Comparison of ENCODE assay signal across 11 cellular contexts in the genomic region with DNA sequence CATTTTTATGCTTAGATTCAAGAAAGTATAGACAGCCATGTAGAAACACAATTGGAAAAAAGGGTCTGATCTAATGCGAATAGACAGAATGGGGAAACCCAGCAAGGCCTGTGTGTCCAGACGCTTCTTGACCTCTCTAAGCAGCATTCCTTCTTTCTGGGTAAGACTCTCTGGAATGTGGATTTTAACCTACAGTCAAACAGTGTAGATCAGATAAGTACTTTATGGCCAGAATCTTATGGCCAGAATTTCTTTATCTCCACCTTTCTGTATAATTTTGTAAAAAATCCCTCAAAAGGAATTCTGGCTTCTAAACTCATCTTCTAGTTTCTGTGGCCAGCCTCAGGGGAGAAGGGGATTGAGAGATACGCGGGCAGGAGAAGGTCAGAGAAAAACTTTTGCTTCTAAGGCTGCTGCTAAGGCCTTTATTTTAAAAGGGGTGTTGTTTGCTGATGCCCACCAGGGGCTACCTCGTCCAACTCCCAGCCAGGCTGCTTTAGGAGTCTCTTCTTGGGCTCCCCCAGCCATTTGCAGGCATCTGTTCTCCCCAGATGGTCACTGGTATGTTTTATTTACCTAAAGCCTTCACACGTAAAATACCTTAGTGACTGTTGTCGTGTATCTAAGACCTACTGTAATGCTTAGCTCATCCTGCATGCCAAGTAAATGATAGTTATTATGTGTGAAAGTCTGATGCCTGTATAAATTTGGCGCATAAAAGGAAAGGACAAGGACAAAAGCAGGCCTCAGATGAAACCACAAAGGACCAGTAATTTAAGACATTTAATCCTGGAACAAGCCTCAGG.
DNase-seq lines count a peak whose midpoint lies in the region; ATAC-seq and TF ChIP-seq lines count a peak whose summit lies in the region.
"Had no signal": no experiment of that assay in that cellular context is flagged by ENCODE, and none has a peak within 500 bp of the region (broad histone marks: within the 10 kb centered on the region; RNA-seq: fewer than 3 reads in every experiment).

No MANE protein-coding gene starts in this region.

- no peaks in the 10 kb centered on the region for H3K9me3 Mint-ChIP-seq in neural crest cell

- ATAC-seq in HG03095 (IDR thresholded peaks at IDR 0.05; ENCODE audit: unreplicated experiment), result no peak
- ATAC-seq in HG03565 (IDR thresholded peaks at IDR 0.05; ENCODE audit: unreplicated experiment), result no peak

- H3K4me1 Mint-ChIP-seq in neural crest cell, result peaks cover 17% of the 10 kb centered on the region
- H3K4me1 Mint-ChIP-seq: activated naive CD8-positive, alpha-beta T cell treated with anti-CD3 and anti-CD28 coated beads, Interleukin-2, amount 10 ng/mL, durations not matched to agents 7 days and 5 days had no signal

- no peak overlapping the region for H3K4me3 ChIP-seq in coronary artery

- TF ChIP-seq CTCF in coronary artery (IDR thresholded peaks at IDR 0.05) (no peak), neural crest cell (conservative IDR thresholded peaks at IDR 0.05) (peak; percentile 20)

- peak; percentile 90 for DNase-seq in DMS 273 (lab: John Stamatoyannopoulos, UW; ENCODE audit: unreplicated experiment)
- DNase-seq in NCI-H2227 (lab: John Stamatoyannopoulos, UW; ENCODE audit: unreplicated experiment), result peak; percentile 53
- no peak for DNase-seq in coronary artery (ENCODE audit: low spot score)
- DNase-seq in neural crest cell (ENCODE audit: low read depth, low spot score), result no peak
- DNase-seq in putamen (ENCODE audit: low spot score), result no peak
- no peak for DNase-seq in medulla oblongata (ENCODE audit: extremely low spot score)
- DNase-seq: activated naive CD8-positive, alpha-beta T cell treated with anti-CD3 and anti-CD28 coated beads, Interleukin-2, amount 10 ng/mL, durations not matched to agents 7 days and 5 days had no signal

- H3K27ac ChIP-seq in coronary artery, result peak overlapping the region; percentile 29 to 62
- H3K27ac ChIP-seq: KMS-11 had no signal

- H3K27me3 Mint-ChIP-seq in neural crest cell (ENCODE audit: low read depth), result no peaks in the 10 kb centered on the region
- H3K27me3 Mint-ChIP-seq: activated naive CD8-positive, alpha-beta T cell treated with anti-CD3 and anti-CD28 coated beads, Interleukin-2, amount 10 ng/mL, durations not matched to agents 7 days and 5 days had no signal

- no peak overlapping the region for H3K27ac Mint-ChIP-seq in neural crest cell (ENCODE audit: unreplicated experiment)
- H3K27ac Mint-ChIP-seq: activated naive CD8-positive, alpha-beta T cell treated with anti-CD3 and anti-CD28 coated beads, Interleukin-2, amount 10 ng/mL, durations not matched to agents 7 days and 5 days; T-helper 1 cell treated with Interleukin-12 subunit alpha and Interleukin-12 subunit beta and Interleukin-4 antibody, amounts not matched to agents 30 μg/mL and 1 μg/mL, for 36 hours had no signal

- H3K36me3 Mint-ChIP-seq in neural crest cell (ENCODE audit: low read depth), result peaks cover 17% of the 10 kb centered on the region

- H3K4me3 Mint-ChIP-seq in neural crest cell, result no peak overlapping the region
- H3K4me3 Mint-ChIP-seq: activated naive CD8-positive, alpha-beta T cell treated with anti-CD3 and anti-CD28 coated beads, Interleukin-2, amount 10 ng/mL, durations not matched to agents 7 days and 5 days; T-helper 1 cell treated with Interleukin-12 subunit alpha and Interleukin-12 subunit beta and Interleukin-4 antibody, amounts not matched to agents 30 μg/mL and 1 μg/mL, for 36 hours had no signal

Comparison
In these comparisons a context has a peak if more than half of its experiments do, and no peak if none do; other contexts are left out.
1. DNase-seq: peak in DMS 273 (single experiment) and NCI-H2227 (single experiment); none in coronary artery (single experiment), neural crest cell (single experiment), putamen (single experiment) and medulla oblongata (single experiment).